In genomic region chr5:78985407-78986223, GRCh38 we compare ENCODE assay signal across 8 cellular contexts. TPM values are rescaled to one million over a fixed set of nuclear protein-coding genes. Genes with fewer than 3 reads are reported as not detected.
DNase-seq lines count a peak whose midpoint lies in the region; ATAC-seq and TF ChIP-seq lines count a peak whose summit lies in the region.

No MANE protein-coding gene starts in this region.

- no peaks in the 10 kb centered on the region for H3K27me3 ChIP-seq in stomach

- peaks cover 3% of the 10 kb centered on the region for H3K27me3 Mint-ChIP-seq in activated CD8-positive, alpha-beta memory T cell treated with anti-CD3 and anti-CD28 coated beads, Interleukin-2, amount 10 ng/mL, durations not matched to agents 7 days and 5 days

- peak; percentile 61 for ATAC-seq in GM18511 (IDR thresholded peaks at IDR 0.05; ENCODE audit: unreplicated experiment)
- ATAC-seq in HG03025 (IDR thresholded peaks at IDR 0.05; ENCODE audit: low FRiP score, unreplicated experiment): peak; percentile 41
- ATAC-seq in activated CD8-positive, alpha-beta memory T cell treated with anti-CD3 and anti-CD28 coated beads, Interleukin-2, amount 10 ng/mL, durations not matched to agents 7 days and 5 days: peak; percentile 68

- H3K27ac Mint-ChIP-seq in activated CD8-positive, alpha-beta memory T cell treated with anti-CD3 and anti-CD28 coated beads, Interleukin-2, amount 10 ng/mL, durations not matched to agents 7 days and 5 days: peak overlapping the region; percentile 97

- peak overlapping the region; percentile 88 for H3K4me3 Mint-ChIP-seq in activated CD8-positive, alpha-beta memory T cell treated with anti-CD3 and anti-CD28 coated beads, Interleukin-2, amount 10 ng/mL, durations not matched to agents 7 days and 5 days

- no peaks in the 10 kb centered on the region for H3K36me3 ChIP-seq in stomach

- peak overlapping the region; percentile 73 to 92 (median 85) for H3K4me3 ChIP-seq in stomach

- no peaks in the 10 kb centered on the region for H3K36me3 Mint-ChIP-seq in activated CD8-positive, alpha-beta memory T cell treated with anti-CD3 and anti-CD28 coated beads, Interleukin-2, amount 10 ng/mL, durations not matched to agents 7 days and 5 days

- TF ChIP-seq CTCF in 22Rv1 (IDR thresholded peaks at IDR 0.05) (0 out of 2 replicates have a peak, but pooled peaks have one; percentile 0), stomach (IDR thresholded peaks at IDR 0.05) (no peak)

- TF ChIP-seq POLR2A in erythroblast (IDR thresholded peaks at IDR 0.05; ENCODE audit: low read length) (peak; percentile 27), stomach (IDR thresholded peaks at IDR 0.05) (no peak)

- peaks cover 5 to 40% (median 28%) of the 10 kb centered on the region in 4 donors for H3K4me1 ChIP-seq in stomach

- no peaks in the 10 kb centered on the region for H3K9me3 Mint-ChIP-seq in activated CD8-positive, alpha-beta memory T cell treated with anti-CD3 and anti-CD28 coated beads, Interleukin-2, amount 10 ng/mL, durations not matched to agents 7 days and 5 days (ENCODE audit: low read depth)

- intact Hi-C loops in stomach (cut with DNase I; ENCODE audit: low total_unique reads): no loop called here

- no peak for TF ChIP-seq EP300 in stomach (IDR thresholded peaks at IDR 0.05)

- H3K27ac ChIP-seq in 22Rv1 (peak overlapping the region; percentile 79), stomach (peak overlapping the region; percentile 97 to 99 (median 98))

- WGBS in stomach, 5 donors: 1 to 3% (median 2%) methylated on average over 17 to 27 of the region's 27 CpGs

- H3K4me1 Mint-ChIP-seq in activated CD8-positive, alpha-beta memory T cell treated with anti-CD3 and anti-CD28 coated beads, Interleukin-2, amount 10 ng/mL, durations not matched to agents 7 days and 5 days: peaks cover 38% of the 10 kb centered on the region

- H3K9me3 ChIP-seq in stomach: no peaks in the 10 kb centered on the region

- CTCF ChIA-PET in activated CD8-positive, alpha-beta memory T cell treated with anti-CD3 and anti-CD28 coated beads, Interleukin-2, amount 10 ng/mL, durations not matched to agents 7 days and 5 days (lab: Charles Lee): interaction anchor here (0.9 to 5.4 kb wide), 3 partner anchors 37 to 245 kb away, joined by 3 to 49 read pairs (median 19); no protein-coding TSS in a partner anchor

- DNase-seq in NCI-H748 treated with DMSO at 0.1 percent for 48 hours (lab: John Stamatoyannopoulos, UW): peak; percentile 56
- DNase-seq in activated CD8-positive, alpha-beta memory T cell treated with anti-CD3 and anti-CD28 coated beads, Interleukin-2, amount 10 ng/mL, durations not matched to agents 7 days and 5 days: peak; percentile 89
- peak; percentile 82 to 86 for DNase-seq in erythroblast (lab: John Stamatoyannopoulos, UW)
- DNase-seq in myocyte (ENCODE audit: low read depth): peak; percentile 83
- DNase-seq in stomach: peak; percentile 49

RNA-seq across cellular contexts. Expression of gene ARSB, which starts 0.5 kb away (rescaled TPM):
- total RNA-seq in activated CD8-positive, alpha-beta memory T cell treated with anti-CD3 and anti-CD28 coated beads, Interleukin-2, amount 10 ng/mL, durations not matched to agents 7 days and 5 days: 10 to 100 TPM; 12.3 to 13.0 TPM
- total RNA-seq in myocyte: 32.4 and 34.2 TPM in 2 replicates
- polyA plus RNA-seq in myocyte (2012): 18.7 TPM
- 10 to 100 TPM in 4 of 5 donors, under 1 TPM in 1; 0.58 to 35.6 (median 15.2) TPM for total RNA-seq in stomach
- polyA plus RNA-seq in stomach: 1 to 10 TPM; 1.7 to 2.7 (median 1.8) TPM

Comparison
In these comparisons a context has a peak if more than half of its experiments do, and no peak if none do; other contexts are left out.
1. Peak in every context shown above with its lines: DNase-seq, ATAC-seq, H3K4me3 ChIP-seq and H3K27ac ChIP-seq.